ENCODE assay signal across 18 cellular contexts in the genomic region with DNA sequence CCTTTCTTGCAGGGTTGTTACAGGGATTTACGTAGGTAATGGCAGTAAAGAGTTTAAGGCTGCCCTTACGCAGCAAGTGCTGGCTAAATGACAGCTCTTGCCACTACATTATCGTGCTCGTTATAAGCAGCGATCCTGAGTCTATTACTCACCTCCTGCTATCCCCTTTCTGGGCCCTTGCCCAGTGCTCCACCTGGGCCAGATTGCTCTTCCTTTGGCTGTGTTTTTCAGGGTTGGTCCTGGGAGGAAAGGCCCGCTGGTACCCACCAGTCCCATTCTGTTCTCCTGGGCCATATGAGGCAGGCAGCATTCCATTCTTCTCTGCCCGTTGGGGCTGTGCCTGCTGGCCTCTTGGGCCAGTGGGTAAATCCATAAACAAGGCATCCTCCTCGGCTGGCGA.
DNase-seq lines count a peak whose midpoint lies in the region; ATAC-seq, FAIRE-seq and TF ChIP-seq lines count a peak whose summit lies in the region.
"Had no signal": no experiment of that assay in that cellular context is flagged by ENCODE, and none has a peak within 500 bp of the region (broad histone marks: within the 10 kb centered on the region; RNA-seq: fewer than 3 reads in every experiment).

No MANE protein-coding gene starts in this region.

- TF ChIP-seq CTCF in heart left ventricle (IDR thresholded peaks at IDR 0.05): no peak
- no peak for TF ChIP-seq CTCF in VCaP (conservative IDR thresholded peaks at IDR 0.05)
- TF ChIP-seq CTCF in foreskin keratinocyte (conservative IDR thresholded peaks at IDR 0.05): no peak
- no peak for TF ChIP-seq CTCF in stomach (IDR thresholded peaks at IDR 0.05)
- no peak for TF ChIP-seq CTCF in upper lobe of right lung (IDR thresholded peaks at IDR 0.05)

- ATAC-seq in heart left ventricle: peak in 3 of 4 donors; percentile 4 to 64 (median 11)
- ATAC-seq in Right ventricle myocardium inferior: no peak
- peak; percentile 57 for ATAC-seq in foreskin keratinocyte
- no peak for ATAC-seq in upper lobe of right lung
- ATAC-seq: GM12878, HCT116 had no signal

- H3K27me3 ChIP-seq in heart left ventricle (no peaks in the 10 kb centered on the region), foreskin keratinocyte (no peaks in the 10 kb centered on the region), stomach (no peaks in the 10 kb centered on the region), upper lobe of right lung (no peaks in the 10 kb centered on the region)

- H3K36me3 ChIP-seq in heart left ventricle (peaks cover 0 to 28% (median 8%) of the 10 kb centered on the region in 9 donors), stomach (peaks cover 0 to 29% (median 25%) of the 10 kb centered on the region in 4 donors), upper lobe of right lung (peaks cover 12% of the 10 kb centered on the region)

- H3K4me1 ChIP-seq in heart left ventricle: peaks cover 0 to 34% (median 11%) of the 10 kb centered on the region in 12 donors
- H3K4me1 ChIP-seq in foreskin keratinocyte: no peaks in the 10 kb centered on the region
- H3K4me1 ChIP-seq in stomach: peaks cover 15 to 43% (median 22%) of the 10 kb centered on the region in 4 donors
- no peaks in the 10 kb centered on the region for H3K4me1 ChIP-seq in upper lobe of right lung

- DNase-seq in heart left ventricle (no peak), Right ventricle myocardium inferior (ENCODE audit: missing footprints) (no peak), foreskin keratinocyte (peak in 1 of 2 donors; percentile 51), stomach (peak; percentile 63), midbrain (lab: John Stamatoyannopoulos, UW) (no peak), H54 (ENCODE audit: insufficient read length, low spot score) (no peak), upper lobe of right lung (no peak)
- DNase-seq: Caco-2, KBM-7, MM.1S, NCI-H1105, NCI-H1694 treated with DMSO at 0.1 percent for 48 hours, NCI-H446, NCI-H774 had no signal

- TF ChIP-seq POLR2A in heart left ventricle (IDR thresholded peaks at IDR 0.05) (no peak), stomach (IDR thresholded peaks at IDR 0.05) (no peak), H54 (IDR thresholded peaks at IDR 0.05; ENCODE audit: low read depth, low read length) (no peak)

- WGBS in heart left ventricle, 4 donors: 55 to 75% (median 66%) methylated on average over 9 of the region's 9 CpGs
- WGBS in stomach, 5 donors: 66 to 83% (median 76%) methylated on average over 8 to 9 of the region's 9 CpGs

- no peak for TF ChIP-seq EP300 in stomach (IDR thresholded peaks at IDR 0.05)

- H3K4me3 ChIP-seq in heart left ventricle (no peak overlapping the region), stomach (no peak overlapping the region), upper lobe of right lung (no peak overlapping the region)
- H3K4me3 ChIP-seq: GM12878 had no signal

- H3K27ac ChIP-seq in heart left ventricle (peak overlapping the region in 4 of 12 donors; percentile 9 to 57 (median 23)), VCaP (peak overlapping the region; percentile 69), foreskin keratinocyte (no peak overlapping the region), stomach (no peak overlapping the region), upper lobe of right lung (no peak overlapping the region)

- no peaks in the 10 kb centered on the region for H3K9me3 ChIP-seq in heart left ventricle
- H3K9me3 ChIP-seq in stomach: no peaks in the 10 kb centered on the region
- no peaks in the 10 kb centered on the region for H3K9me3 ChIP-seq in upper lobe of right lung
- H3K9me3 ChIP-seq: Caco-2 had no signal

- intact Hi-C loops in heart left ventricle (cut with DNase I) (loop anchor here in 4 of 10 donors (5.0 to 10.0 kb wide), 4 partner anchors 51 to 239 kb away; no protein-coding TSS in a partner anchor), Right ventricle myocardium inferior (cut with DNase I) (no loop called here), stomach (cut with DNase I; ENCODE audit: low total_unique reads) (no loop called here), upper lobe of right lung (cut with DNase I) (no loop called here)

- FAIRE-seq in H54 (lab: Jason Lieb, UNC): no peak
- FAIRE-seq: GM12878, GM18507 had no signal

Comparison
In these comparisons a context has a peak if more than half of its experiments do, and no peak if none do; other contexts are left out.
1. ATAC-seq: peak in heart left ventricle (3 of 4) and foreskin keratinocyte (single experiment); none in Right ventricle myocardium inferior (single experiment) and upper lobe of right lung (single experiment).